Comparison of ENCODE assay signal across 27 cellular contexts in genomic region chr13:58979851-58980250, GRCh38.
"Had no signal": no experiment of that assay in that cellular context is flagged by ENCODE, and none has a peak within 500 bp of the region (broad histone marks: within the 10 kb centered on the region; RNA-seq: fewer than 3 reads in every experiment).

No MANE protein-coding gene starts in this region.

- H3K4me3 Mint-ChIP-seq: immature natural killer cell; naive thymus-derived CD8-positive, alpha-beta T cell; nephron; neural crest cell; stimulated activated effector memory CD8-positive, alpha-beta T cell treated with anti-CD3 and anti-CD28 coated beads, Interleukin-12 subunit alpha, Interleukin-12 subunit beta, amount 100 ng/mL, for 72 hours; stimulated activated naive CD8-positive, alpha-beta T cell treated with anti-CD3 and anti-CD28 coated beads, Interleukin-15, Interleukin-2, amounts not matched to agents 100 ng/mL and 50 ng/mL, for 24 hours had no signal

- H3K36me3 ChIP-seq: left lung, lower lobe of right lung, neutrophil, ovary, right atrium auricular region, spleen, suprapubic skin, thoracic aorta, tibial artery, upper lobe of right lung had no signal

- ATAC-seq: left colon; left lung; lower lobe of right lung; naive thymus-derived CD8-positive, alpha-beta T cell; sciatic nerve; stimulated activated effector memory CD8-positive, alpha-beta T cell treated with anti-CD3 and anti-CD28 coated beads, Interleukin-12 subunit alpha, Interleukin-12 subunit beta, amount 100 ng/mL, for 72 hours; upper lobe of right lung had no signal

- H3K27ac ChIP-seq: left lung, lower lobe of right lung, neutrophil, ovary, right atrium auricular region, skin epidermis, spleen, suprapubic skin, thoracic aorta, tibial artery, upper lobe of right lung had no signal

- H3K9me3 ChIP-seq: neutrophil, ovary, right atrium auricular region, suprapubic skin, thoracic aorta, tibial artery, upper lobe of right lung had no signal

- DNase-seq: hypothalamus; immature natural killer cell; kidney; left colon; left lung; lower lobe of right lung; mammary epithelial cell; mesenchymal stem cell; naive thymus-derived CD8-positive, alpha-beta T cell; occipital lobe; ovary; spleen; stimulated activated CD4-positive, alpha-beta T cell treated with anti-CD3 and anti-CD28 coated beads, Interleukin-4, amount 100 ng/mL, for 24 hours; stimulated activated naive CD4-positive, alpha-beta T cell; tibial artery; upper lobe of right lung had no signal

- H3K4me1 ChIP-seq: left lung, lower lobe of right lung, right atrium auricular region, spleen, suprapubic skin, tibial artery, upper lobe of right lung had no signal

- H3K4me3 ChIP-seq: left lung, lower lobe of right lung, ovary, right atrium auricular region, skin epidermis, spleen, suprapubic skin, thoracic aorta, tibial artery, upper lobe of right lung had no signal

- H3K27me3 Mint-ChIP-seq: naive thymus-derived CD8-positive, alpha-beta T cell; progenitor cell of endocrine pancreas; stimulated activated naive CD8-positive, alpha-beta T cell treated with anti-CD3 and anti-CD28 coated beads, Interleukin-15, Interleukin-2, amounts not matched to agents 100 ng/mL and 50 ng/mL, for 24 hours had no signal

- H3K4me1 Mint-ChIP-seq: immature natural killer cell; naive thymus-derived CD8-positive, alpha-beta T cell; nephron; stimulated activated effector memory CD8-positive, alpha-beta T cell treated with anti-CD3 and anti-CD28 coated beads, Interleukin-12 subunit alpha, Interleukin-12 subunit beta, amount 100 ng/mL, for 72 hours had no signal

- H3K27me3 ChIP-seq: left lung, neutrophil, ovary, right atrium auricular region, spleen, suprapubic skin, tibial artery, upper lobe of right lung had no signal

- H3K36me3 Mint-ChIP-seq: immature natural killer cell; naive thymus-derived CD8-positive, alpha-beta T cell; stimulated activated effector memory CD8-positive, alpha-beta T cell treated with anti-CD3 and anti-CD28 coated beads, Interleukin-12 subunit alpha, Interleukin-12 subunit beta, amount 100 ng/mL, for 72 hours had no signal

- H3K27ac Mint-ChIP-seq: immature natural killer cell; naive thymus-derived CD8-positive, alpha-beta T cell; nephron; progenitor cell of endocrine pancreas; stimulated activated effector memory CD8-positive, alpha-beta T cell treated with anti-CD3 and anti-CD28 coated beads, Interleukin-12 subunit alpha, Interleukin-12 subunit beta, amount 100 ng/mL, for 72 hours; stimulated activated naive CD8-positive, alpha-beta T cell treated with anti-CD3 and anti-CD28 coated beads, Interleukin-15, Interleukin-2, amounts not matched to agents 100 ng/mL and 50 ng/mL, for 24 hours had no signal
